Comparison of ENCODE assay signal across 8 cellular contexts in the genomic region with DNA sequence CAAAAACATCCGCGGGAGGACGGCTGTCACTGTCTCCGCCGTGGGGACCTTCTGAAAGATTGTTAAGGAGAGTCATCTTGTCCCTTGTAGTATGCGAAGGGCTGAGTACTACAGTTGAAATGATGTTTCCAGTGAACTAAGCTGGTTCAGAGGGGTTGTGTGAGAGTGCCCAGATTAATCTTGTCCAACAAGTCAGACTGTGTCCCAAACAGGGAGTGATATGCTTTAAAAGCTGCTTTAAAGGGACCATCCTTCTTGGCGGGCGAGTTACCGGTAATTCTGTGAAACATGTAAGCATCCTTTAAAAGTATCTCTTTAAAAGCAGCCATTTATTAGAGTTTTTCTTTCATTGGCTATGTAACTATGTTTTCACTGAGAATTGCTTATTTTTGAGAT. TPM values are rescaled to one million over a fixed set of nuclear protein-coding genes. Genes with fewer than 3 reads are reported as not detected.
DNase-seq lines count a peak whose midpoint lies in the region; ATAC-seq, FAIRE-seq and TF ChIP-seq lines count a peak whose summit lies in the region.

No MANE protein-coding gene starts in this region.

- peak overlapping the region; percentile 92; the same call in 1 of the 2 replicates for H3K27ac ChIP-seq in BLaER1
- H3K27ac ChIP-seq in effector memory CD4-positive, alpha-beta T cell (ENCODE audit: insufficient read depth, low read length, poor library complexity, severe bottlenecking), result peak overlapping the region; percentile 91

- H3K27ac Mint-ChIP-seq in natural killer cell, result peak overlapping the region; percentile 92 to 96

- FAIRE-seq in GM12892 (lab: Jason Lieb, UNC), result no peak

- TF ChIP-seq POLR2A in NB4 (IDR thresholded peaks at IDR 0.05; ENCODE audit: extremely low read depth, insufficient read length), result no peak
- no peak for TF ChIP-seq POLR2A in GM12892 (IDR thresholded peaks at IDR 0.05; ENCODE audit: low read depth, low read length)

- peak overlapping the region; percentile 98 for H3K9ac ChIP-seq in BLaER1

- no peak for TF ChIP-seq CTCF in NB4 (IDR thresholded peaks at IDR 0.05; ENCODE audit: low read depth, low read length)
- no peak for TF ChIP-seq CTCF in natural killer cell (IDR thresholded peaks at IDR 0.05)

- H3K4me3 Mint-ChIP-seq in natural killer cell, result peak overlapping the region; percentile 96

- H3K4me1 ChIP-seq in BLaER1, result peaks cover 32% of the 10 kb centered on the region
- peaks cover 4% of the 10 kb centered on the region for H3K4me1 ChIP-seq in effector memory CD4-positive, alpha-beta T cell (ENCODE audit: control insufficient read depth, insufficient read depth, low read length, poor library complexity, severe bottlenecking)

- peak overlapping the region; percentile 96 for H3K4me2 ChIP-seq in BLaER1

- no peak for DNase-seq in NB4 (ENCODE audit: low read depth)
- DNase-seq in effector memory CD4-positive, alpha-beta T cell, result no peak
- DNase-seq in natural killer cell, result no peak
- DNase-seq in NCI-H510A (lab: John Stamatoyannopoulos, UW), result no peak
- no peak for DNase-seq in NCI-H2029 (lab: John Stamatoyannopoulos, UW)
- no peak for DNase-seq in GM12892 (ENCODE audit: insufficient read length)

- H3K9me3 ChIP-seq in BLaER1, result no peaks in the 10 kb centered on the region
- H3K9me3 ChIP-seq in effector memory CD4-positive, alpha-beta T cell (ENCODE audit: control insufficient read depth, low read length), result no peaks in the 10 kb centered on the region

- H3K9me3 Mint-ChIP-seq in natural killer cell, result no peaks in the 10 kb centered on the region

- H4K20me1 ChIP-seq in BLaER1, result peaks cover 55% of the 10 kb centered on the region

- H3K4me3 ChIP-seq in BLaER1, result peak overlapping the region; percentile 95
- H3K4me3 ChIP-seq in NB4 (ENCODE audit: low read depth, low read length), result peak overlapping the region; percentile 73
- H3K4me3 ChIP-seq in effector memory CD4-positive, alpha-beta T cell (ENCODE audit: insufficient read depth, low read depth, low read length, poor library complexity, severe bottlenecking), result peak overlapping the region; percentile 99

- H3K27me3 ChIP-seq in BLaER1, result no peaks in the 10 kb centered on the region
- H3K27me3 ChIP-seq in effector memory CD4-positive, alpha-beta T cell (replicated peaks; ENCODE audit: control insufficient read depth, insufficient read depth, low read length, poor library complexity, severe bottlenecking), result no peaks in the 10 kb centered on the region

- no peaks in the 10 kb centered on the region for H3K36me3 Mint-ChIP-seq in natural killer cell

- H3K36me3 ChIP-seq in BLaER1, result peaks cover 30% of the 10 kb centered on the region
- no peaks in the 10 kb centered on the region for H3K36me3 ChIP-seq in effector memory CD4-positive, alpha-beta T cell (ENCODE audit: control insufficient read depth, insufficient read depth, low read length)

- peaks cover 35 to 39% of the 10 kb centered on the region in 2 donors for H3K4me1 Mint-ChIP-seq in natural killer cell

- ATAC-seq in natural killer cell (no peak), HG03175 (IDR thresholded peaks at IDR 0.05; ENCODE audit: unreplicated experiment) (no peak)

- intact Hi-C loops in natural killer cell (cut with micrococcal nuclease), result no loop called here

- H3K27me3 Mint-ChIP-seq in natural killer cell (ENCODE audit: low read depth in 2 of 2), result no peaks in the 10 kb centered on the region

RNA-seq across cellular contexts. Expression of gene WDR20, which starts 1.1 kb away (rescaled TPM):
- 10 to 100 TPM; 55.5 to 66.7 (median 62.2) TPM for total RNA-seq in natural killer cell
- polyA plus RNA-seq in GM12892 (2012; ENCODE audit: missing spikeins), result 13.1 TPM

RNA-seq across cellular contexts. Expression of gene HSP90AA1, which starts 53.9 kb away (rescaled TPM):
- total RNA-seq in natural killer cell, result 100 to 1,000 TPM; 470 to 665 (median 663) TPM
- polyA plus RNA-seq in GM12892 (2012; ENCODE audit: missing spikeins), result 842 TPM
